23 cellular contexts compared by ENCODE assay signal in genomic region chr16:14509675-14510132, GRCh38.
DNase-seq lines count a peak whose midpoint lies in the region; ATAC-seq and TF ChIP-seq lines count a peak whose summit lies in the region.
"Had no signal": no experiment of that assay in that cellular context is flagged by ENCODE, and none has a peak within 500 bp of the region (broad histone marks: within the 10 kb centered on the region; RNA-seq: fewer than 3 reads in every experiment).

No MANE protein-coding gene starts in this region.

- H3K27me3 ChIP-seq in H7 (ENCODE audit: control insufficient read depth, insufficient read depth, low read length), result no peaks in the 10 kb centered on the region
- H3K27me3 ChIP-seq in osteoblast (ENCODE audit: insufficient read depth, low read length), result no peaks in the 10 kb centered on the region
- H3K27me3 ChIP-seq: gastroesophageal sphincter, spleen had no signal

- H3K36me3 Mint-ChIP-seq in WTC11, result no peaks in the 10 kb centered on the region

- no peaks in the 10 kb centered on the region for H3K27me3 Mint-ChIP-seq in WTC11 (ENCODE audit: low read depth)
- H3K27me3 Mint-ChIP-seq: B cell; effector memory CD8-positive, alpha-beta T cell; naive thymus-derived CD4-positive, alpha-beta T cell had no signal

- H3K4me2 ChIP-seq in osteoblast (ENCODE audit: insufficient read depth, low read length), result peak overlapping the region; percentile 38

- H4K20me1 ChIP-seq in osteoblast (ENCODE audit: insufficient read depth, low read length), result no peaks in the 10 kb centered on the region

- peak overlapping the region; percentile 47 for H3K27ac ChIP-seq in osteoblast (ENCODE audit: low read depth, low read length)
- H3K27ac ChIP-seq: gastroesophageal sphincter, parathyroid adenoma, spleen, thoracic aorta had no signal

- TF ChIP-seq CTCF in WTC11 (IDR thresholded peaks at IDR 0.05) (no peak), fibroblast of mammary gland (conservative IDR thresholded peaks at IDR 0.05; ENCODE audit: control insufficient read depth, insufficient read depth, low read depth, low read length) (no peak), osteoblast (IDR thresholded peaks at IDR 0.05; ENCODE audit: extremely low read depth, low read depth, low read length) (no peak)

- H3K9me3 ChIP-seq in osteoblast (ENCODE audit: low read depth, low read length), result no peaks in the 10 kb centered on the region
- H3K9me3 ChIP-seq: Caco-2, gastroesophageal sphincter, spleen, thoracic aorta had no signal

- ATAC-seq in WTC11, result peak; percentile 67
- ATAC-seq: effector memory CD8-positive, alpha-beta T cell; gastroesophageal sphincter; HCT116; naive thymus-derived CD4-positive, alpha-beta T cell had no signal

- DNase-seq in H7, result peak; percentile 29
- no peak for DNase-seq in WTC11 (ENCODE audit: low spot score)
- peak; percentile 57 for DNase-seq in fibroblast of mammary gland (ENCODE audit: low read depth)
- DNase-seq in osteoblast (ENCODE audit: insufficient read length, low spot score, missing footprints), result peak; percentile 71
- DNase-seq in NCI-H1694 (lab: John Stamatoyannopoulos, UW), result no peak
- DNase-seq in iPS-NIHi11 (ENCODE audit: low spot score), result no peak
- no peak for DNase-seq in NCI-H146 (lab: John Stamatoyannopoulos, UW)
- no peak for DNase-seq in NCI-H2196 treated with DMSO at 0.1 percent for 48 hours (lab: John Stamatoyannopoulos, UW; ENCODE audit: unreplicated experiment)
- DNase-seq: activated CD4-positive, alpha-beta T cell treated with anti-CD3 and anti-CD28 coated beads for 1 hour; activated effector memory CD4-positive, alpha-beta T cell treated with Interleukin-2 at 50 U/mL for 16 hours; Caco-2; effector memory CD8-positive, alpha-beta T cell; Karpas-422; naive thymus-derived CD4-positive, alpha-beta T cell; NCI-H1105; NCI-H69; spleen; T-helper 9 cell had no signal

- no peak overlapping the region for H3K4me3 Mint-ChIP-seq in WTC11
- H3K4me3 Mint-ChIP-seq: B cell; effector memory CD8-positive, alpha-beta T cell; naive thymus-derived CD4-positive, alpha-beta T cell had no signal

- POLR2A ChIA-PET in WTC11 (lab: Charles Lee), result no interaction called here

- H3K36me3 ChIP-seq in H7 (replicated peaks; ENCODE audit: control insufficient read depth, insufficient read depth, low read length), result no peaks in the 10 kb centered on the region
- H3K36me3 ChIP-seq in osteoblast (ENCODE audit: insufficient read depth, low read length), result no peaks in the 10 kb centered on the region
- H3K36me3 ChIP-seq: gastroesophageal sphincter, thoracic aorta had no signal

- H3K79me2 ChIP-seq in osteoblast (ENCODE audit: insufficient read depth, low read length), result no peaks in the 10 kb centered on the region

- peak overlapping the region; percentile 85 for H3K27ac Mint-ChIP-seq in WTC11
- H3K27ac Mint-ChIP-seq: B cell had no signal

- H3K4me3 ChIP-seq in H7 (ENCODE audit: insufficient read depth, low read depth, low read length) (no peak overlapping the region), fibroblast of mammary gland (ENCODE audit: control insufficient read depth, low read depth, low read length) (no peak overlapping the region), osteoblast (ENCODE audit: insufficient read depth, low read length) (no peak overlapping the region)
- H3K4me3 ChIP-seq: gastroesophageal sphincter, spleen, thoracic aorta had no signal

- no peak overlapping the region for H2AFZ ChIP-seq in osteoblast (ENCODE audit: low read length)
- H2AFZ ChIP-seq: parathyroid adenoma had no signal

- H3K9me3 Mint-ChIP-seq in WTC11, result no peaks in the 10 kb centered on the region
- H3K9me3 Mint-ChIP-seq: effector memory CD8-positive, alpha-beta T cell; naive thymus-derived CD4-positive, alpha-beta T cell had no signal

- H3K4me1 Mint-ChIP-seq in WTC11, result peaks cover 22% of the 10 kb centered on the region
- H3K4me1 Mint-ChIP-seq: B cell had no signal

- peaks cover 37% of the 10 kb centered on the region for H3K4me1 ChIP-seq in osteoblast (ENCODE audit: insufficient read depth, low read length)
- H3K4me1 ChIP-seq: Caco-2 had no signal

- CTCF ChIA-PET in WTC11 (lab: Charles Lee), result interaction anchor here (0.5 to 1.1 kb wide), 3 partner anchors 18 to 173 kb away, joined by 3 to 5 read pairs (median 4); no protein-coding TSS in a partner anchor

TF ChIP-seq in WTC11, 78 proteins besides CTCF, POLR2A, EP300 and RAD21:
- TF ChIP-seq TEAD1 (CRISPR knock-in tag; IDR thresholded peaks at IDR 0.05) (no peak), ZMAT4 (CRISPR knock-in tag; IDR thresholded peaks at IDR 0.05) (no peak), OVOL2 (CRISPR knock-in tag; IDR thresholded peaks at IDR 0.05; ENCODE audit: borderline replicate concordance) (no peak), ZNF671 (CRISPR knock-in tag; IDR thresholded peaks at IDR 0.05) (no peak), USF1 (CRISPR knock-in tag; IDR thresholded peaks at IDR 0.05) (no peak)

Comparison
In these comparisons a context has a peak if more than half of its experiments do, and no peak if none do; other contexts are left out.
1. DNase-seq: peak in H7 (single experiment), fibroblast of mammary gland (single experiment) and osteoblast (single experiment); none in WTC11 (single experiment), NCI-H1694 (single experiment), iPS-NIHi11 (single experiment), NCI-H146 (single experiment) and NCI-H2196 treated with DMSO at 0.1 percent for 48 hours (single experiment).